In the genomic region with DNA sequence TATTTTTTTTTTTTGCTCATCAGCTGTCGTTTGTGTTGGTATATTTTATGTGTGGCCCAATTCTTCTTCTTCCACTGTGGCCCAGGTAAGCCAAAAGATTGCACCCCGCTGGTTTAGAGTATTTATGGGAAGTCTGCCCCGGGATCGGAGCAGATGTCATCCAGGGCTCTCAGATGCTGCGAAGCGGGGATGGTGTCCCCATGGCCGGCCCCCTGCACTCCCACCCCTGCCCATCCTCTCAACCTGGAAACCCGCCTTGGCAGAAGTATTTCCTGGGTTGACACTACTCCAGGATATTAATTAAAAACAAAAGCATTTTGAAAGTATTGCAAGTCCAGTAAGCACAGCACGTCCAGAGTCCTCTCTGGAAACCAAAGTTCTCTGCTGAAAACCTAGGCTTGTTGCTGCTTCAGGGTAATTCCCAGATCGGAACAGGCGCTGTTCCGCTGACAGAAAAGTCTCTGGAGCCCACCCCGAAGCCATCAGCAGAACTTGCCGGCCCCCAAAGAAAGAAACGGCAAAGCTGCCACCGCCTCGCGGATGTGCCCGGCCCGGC, we compare ENCODE assay signal across 10 cellular contexts. TPM values are rescaled to one million over a fixed set of nuclear protein-coding genes. Genes with fewer than 3 reads are reported as not detected.
A peak's percentile ranks its signal among the peaks of the same experiment; 100 is the strongest.
DNase-seq lines count a peak whose midpoint lies in the region; ATAC-seq, FAIRE-seq and TF ChIP-seq lines count a peak whose summit lies in the region.
"Had no signal": no experiment of that assay in that cellular context is flagged by ENCODE, and none has a peak within 500 bp of the region (broad histone marks: within the 10 kb centered on the region; RNA-seq: fewer than 3 reads in every experiment).

No MANE protein-coding gene starts in this region.

- H3K4me1 ChIP-seq in keratinocyte (ENCODE audit: control insufficient read depth, extremely low read depth, insufficient read depth, low read length): peaks cover 8% of the 10 kb centered on the region
- H3K4me1 ChIP-seq in stomach smooth muscle (ENCODE audit: control insufficient read depth, insufficient read depth, low read length): peaks cover 16% of the 10 kb centered on the region

- no peaks in the 10 kb centered on the region for H3K79me2 ChIP-seq in keratinocyte (ENCODE audit: control insufficient read depth, insufficient read depth, low read length)

- H3K4me1 Mint-ChIP-seq in T-helper 2 cell treated with Interferon-gamma antibody and Interleukin-4, amounts not matched to agents 5 μg/mL and 100 μg/mL, for 36 hours (ENCODE audit: low read depth): no peaks in the 10 kb centered on the region

- H3K27me3 ChIP-seq in keratinocyte (ENCODE audit: control insufficient read depth, extremely low read depth, insufficient read depth, low read length) (peaks cover 16% of the 10 kb centered on the region), stomach smooth muscle (ENCODE audit: control insufficient read depth in 1 of 2, insufficient read depth in 2 of 2, low read length in 2 of 2) (no peaks in the 10 kb centered on the region)

- dilution Hi-C loops in keratinocyte (cut with MboI; ENCODE audit: extremely low pct_ligation_motif_present, low sequenced_read_pairs): no loop called here

- no peaks in the 10 kb centered on the region for H3K9me3 Mint-ChIP-seq in T-helper 2 cell treated with Interferon-gamma antibody and Interleukin-4, amounts not matched to agents 5 μg/mL and 100 μg/mL, for 36 hours

- no peak for TF ChIP-seq CTCF in keratinocyte (optimal IDR thresholded peaks at IDR 0.05 in 1 of 3, IDR thresholded peaks at IDR 0.05 in 1 of 3, conservative IDR thresholded peaks at IDR 0.05 in 1 of 3; ENCODE audit: extremely low read depth in 1 of 3, insufficient read depth in 2 of 3, low read length in 3 of 3)

- H3K9ac ChIP-seq in keratinocyte (ENCODE audit: control insufficient read depth, extremely low read depth, insufficient read depth, low read length) (peak overlapping the region; percentile 15), stomach smooth muscle (ENCODE audit: low read length in 2 of 2) (peak overlapping the region; percentile 42 to 55)

- H2AFZ ChIP-seq in keratinocyte (ENCODE audit: control insufficient read depth, low read length): peak overlapping the region; percentile 5

- H3K4me3 ChIP-seq in keratinocyte (ENCODE audit: control insufficient read depth in 2 of 3, extremely low read depth in 1 of 3, insufficient read depth in 2 of 3, low read depth in 1 of 3, low read length in 3 of 3) (peak overlapping the region in 1 of 3 experiments; percentile 38), stomach smooth muscle (ENCODE audit: low read length in 2 of 2) (peak overlapping the region; percentile 63 to 75)
- H3K4me3 ChIP-seq: SK-N-MC had no signal

- peak overlapping the region; percentile 55 for H3K4me3 Mint-ChIP-seq in T-helper 2 cell treated with Interferon-gamma antibody and Interleukin-4, amounts not matched to agents 5 μg/mL and 100 μg/mL, for 36 hours

- H4K20me1 ChIP-seq in keratinocyte (ENCODE audit: control insufficient read depth, extremely low read depth, insufficient read depth, low read length): no peaks in the 10 kb centered on the region

- no peak for ATAC-seq in HG03095 (IDR thresholded peaks at IDR 0.05; ENCODE audit: unreplicated experiment)

- no peak for FAIRE-seq in keratinocyte (lab: Jason Lieb, UNC)

- peaks cover 3% of the 10 kb centered on the region for H3K36me3 Mint-ChIP-seq in T-helper 2 cell treated with Interferon-gamma antibody and Interleukin-4, amounts not matched to agents 5 μg/mL and 100 μg/mL, for 36 hours (ENCODE audit: low read depth)

- H3K9me3 ChIP-seq in keratinocyte (ENCODE audit: control insufficient read depth, low read depth, low read length) (no peaks in the 10 kb centered on the region), stomach smooth muscle (ENCODE audit: control insufficient read depth in 2 of 2, low read length in 2 of 2) (no peaks in the 10 kb centered on the region)

- no peak overlapping the region for H3K27ac Mint-ChIP-seq in T-helper 2 cell treated with Interferon-gamma antibody and Interleukin-4, amounts not matched to agents 5 μg/mL and 100 μg/mL, for 36 hours

- H3K27ac ChIP-seq in keratinocyte (ENCODE audit: control insufficient read depth, insufficient read depth, low read length): no peak overlapping the region
- H3K27ac ChIP-seq in stomach smooth muscle (ENCODE audit: low read length): no peak overlapping the region
- H3K27ac ChIP-seq: SK-N-MC had no signal

- H3K4me2 ChIP-seq in keratinocyte (ENCODE audit: control insufficient read depth, extremely low read depth, insufficient read depth, low read depth, low read length): peak overlapping the region; percentile 56

- no peak for DNase-seq in T-helper 2 cell treated with Interferon-gamma antibody and Interleukin-4, amounts not matched to agents 5 μg/mL and 100 μg/mL, for 36 hours (ENCODE audit: low spot score)
- no peak for DNase-seq in T-helper 2 cell
- DNase-seq in astrocyte of the hippocampus (ENCODE audit: low read depth, low spot score): peak; percentile 27
- no peak for DNase-seq in keratinocyte (ENCODE audit: low read depth, low spot score)
- DNase-seq in ureter (ENCODE audit: low spot score): no peak
- no peak for DNase-seq in activated effector memory CD4-positive, alpha-beta T cell treated with anti-CD3 and anti-CD28 coated beads, Interleukin-2, amount 50 U/mL, for 16 hours
- DNase-seq: AML-193 had no signal

- peaks cover 70% of the 10 kb centered on the region for H3K27me3 Mint-ChIP-seq in T-helper 2 cell treated with Interferon-gamma antibody and Interleukin-4, amounts not matched to agents 5 μg/mL and 100 μg/mL, for 36 hours (ENCODE audit: low read depth)

- H3K9me1 ChIP-seq in keratinocyte (ENCODE audit: control insufficient read depth, extremely low read depth, insufficient read depth, low read length): no peaks in the 10 kb centered on the region

- H3K36me3 ChIP-seq in keratinocyte (ENCODE audit: control insufficient read depth in 2 of 2, extremely low read depth in 1 of 2, insufficient read depth in 2 of 2, low read length in 2 of 2) (no peaks in the 10 kb centered on the region), stomach smooth muscle (ENCODE audit: control insufficient read depth in 2 of 2, insufficient read depth in 2 of 2, low read length in 2 of 2) (no peaks in the 10 kb centered on the region)

RNA-seq across cellular contexts. Expression of gene SCUBE2, which starts 0.8 kb away (rescaled TPM):
- 0.70 to 2.3 TPM (median 1.5 TPM) in 3 replicates for polyA plus RNA-seq in keratinocyte
- 0.50 TPM for polyA plus RNA-seq in keratinocyte (2011; ENCODE audit: low read depth)
- polyA plus RNA-seq in keratinocyte (2011; cell fraction: cytosol; rRNA removed): 1.3 and 2.2 TPM in 2 replicates
- 2.4 and 2.5 TPM in 2 replicates for polyA plus RNA-seq in keratinocyte (2011; cell fraction: nucleus; rRNA removed)
- 1.5 and 2.1 TPM in 2 replicates for polyA plus RNA-seq in keratinocyte (2012; ENCODE audit: low replicate concordance)
- 0.75 to 2.1 TPM (median 1.1 TPM) in 3 replicates for polyA minus RNA-seq in keratinocyte
- polyA minus RNA-seq in keratinocyte (2011; cell fraction: cytosol; rRNA and poly(A)+ RNA removed): not detected
- 2.3 and 2.8 TPM in 2 replicates for polyA minus RNA-seq in keratinocyte (2011; cell fraction: nucleus; rRNA and poly(A)+ RNA removed)
- 357 TPM for total RNA-seq in ureter
